32 cellular contexts compared by ENCODE assay signal in genomic region chr1:224819861-224820260, GRCh38.
"Had no signal": no experiment of that assay in that cellular context is flagged by ENCODE, and none has a peak within 500 bp of the region (broad histone marks: within the 10 kb centered on the region; RNA-seq: fewer than 3 reads in every experiment).

No MANE protein-coding gene starts in this region.

- H3K27ac ChIP-seq: KMS-11 had no signal

- H3K9me3 ChIP-seq: MG63 had no signal

- DNase-seq: Karpas-422, Kasumi-1, KG1, MG63, MM.1S, MV-4-11, NCI-H1048, NCI-H1092, NCI-H1092 treated with DMSO at 0.1 percent for 48 hours, NCI-H1105, NCI-H1105 treated with DMSO at 0.1 percent for 48 hours, NCI-H1417 treated with DMSO at 0.1 percent for 48 hours, NCI-H1436, NCI-H1436 treated with DMSO at 0.1 percent for 48 hours, NCI-H146, NCI-H187, NCI-H187 treated with DMSO at 0.1 percent for 48 hours, NCI-H1930, NCI-H2029, NCI-H2029 treated with DMSO at 0.1 percent for 48 hours, NCI-H2081, NCI-H2081 treated with DMSO at 0.1 percent for 48 hours, NCI-H2107, NCI-H2171, NCI-H2171 treated with DMSO at 0.1 percent for 48 hours, NCI-H2227 treated with DMSO at 0.1 percent for 48 hours, NCI-H226, NCI-H345, NCI-H446, NCI-H446 treated with DMSO at 0.1 percent for 48 hours, NCI-H510A had no signal

- H3K27me3 ChIP-seq: MG63 had no signal

- H3K4me3 ChIP-seq: MG63 had no signal

- H3K4me2 ChIP-seq: KMS-11 had no signal

- H3K36me3 ChIP-seq: MG63 had no signal

- H3K9ac ChIP-seq: KMS-11 had no signal
